12 cellular contexts compared by ENCODE assay signal in genomic region chr3:169552533-169552932, GRCh38.
"Had no signal": no experiment of that assay in that cellular context is flagged by ENCODE, and none has a peak within 500 bp of the region (broad histone marks: within the 10 kb centered on the region; RNA-seq: fewer than 3 reads in every experiment).

No MANE protein-coding gene starts in this region.

- H3K27ac Mint-ChIP-seq: activated B cell treated with CpG ODN at 0.5 μM for 24 hours; activated CD4-positive, alpha-beta T cell treated with anti-CD3 and anti-CD28 coated beads, Interleukin-2, amount 10 ng/mL, durations not matched to agents 7 days and 5 days; activated naive CD8-positive, alpha-beta T cell; activated T-cell treated with anti-CD3 and anti-CD28 coated beads, Interleukin-2, amount 50 U/mL, for 72 hours; nephron had no signal

- H3K9me3 Mint-ChIP-seq: activated B cell treated with CpG ODN at 0.5 μM for 24 hours; activated CD4-positive, alpha-beta T cell treated with anti-CD3 and anti-CD28 coated beads, Interleukin-2, amount 10 ng/mL, durations not matched to agents 7 days and 5 days; activated T-cell treated with anti-CD3 and anti-CD28 coated beads, Interleukin-2, amount 50 U/mL, for 72 hours had no signal

- H3K36me3 Mint-ChIP-seq: activated naive CD8-positive, alpha-beta T cell had no signal

- H3K27me3 Mint-ChIP-seq: activated B cell treated with CpG ODN at 0.5 μM for 24 hours; activated CD4-positive, alpha-beta T cell treated with anti-CD3 and anti-CD28 coated beads, Interleukin-2, amount 10 ng/mL, durations not matched to agents 7 days and 5 days had no signal

- DNase-seq: activated B cell treated with CpG ODN at 0.5 μM for 24 hours; activated CD4-positive, alpha-beta T cell treated with anti-CD3 and anti-CD28 coated beads, Interleukin-2, amount 10 ng/mL, durations not matched to agents 7 days and 5 days; activated CD8-positive, alpha-beta memory T cell treated with anti-CD3 and anti-CD28 coated beads, Interleukin-2, amount 50 U/mL, for 48 hours; activated gamma-delta T cell; activated T-cell treated with anti-CD3 and anti-CD28 coated beads, Interleukin-2, amount 50 U/mL, for 72 hours; amygdala; nucleus accumbens; right cardiac atrium; stimulated activated naive CD8-positive, alpha-beta T cell treated with anti-CD3 and anti-CD28 coated beads, Interleukin-15, Interleukin-2, amounts not matched to agents 100 U/mL and 50 U/mL, for 24 hours; SW 1271 had no signal

- H3K4me3 Mint-ChIP-seq: activated B cell treated with CpG ODN at 0.5 μM for 24 hours; activated CD4-positive, alpha-beta T cell treated with anti-CD3 and anti-CD28 coated beads, Interleukin-2, amount 10 ng/mL, durations not matched to agents 7 days and 5 days; activated naive CD8-positive, alpha-beta T cell; activated T-cell treated with anti-CD3 and anti-CD28 coated beads, Interleukin-2, amount 50 U/mL, for 72 hours; nephron had no signal

- ATAC-seq: activated T-cell treated with anti-CD3 and anti-CD28 coated beads, Interleukin-2, amount 50 U/mL, for 72 hours; right cardiac atrium; stimulated activated naive CD8-positive, alpha-beta T cell treated with anti-CD3 and anti-CD28 coated beads, Interleukin-15, Interleukin-2, amounts not matched to agents 100 U/mL and 50 U/mL, for 24 hours had no signal

- H3K4me1 Mint-ChIP-seq: activated B cell treated with CpG ODN at 0.5 μM for 24 hours; activated CD4-positive, alpha-beta T cell treated with anti-CD3 and anti-CD28 coated beads, Interleukin-2, amount 10 ng/mL, durations not matched to agents 7 days and 5 days had no signal
